Comparison of ENCODE assay signal across 9 cellular contexts in the genomic region with DNA sequence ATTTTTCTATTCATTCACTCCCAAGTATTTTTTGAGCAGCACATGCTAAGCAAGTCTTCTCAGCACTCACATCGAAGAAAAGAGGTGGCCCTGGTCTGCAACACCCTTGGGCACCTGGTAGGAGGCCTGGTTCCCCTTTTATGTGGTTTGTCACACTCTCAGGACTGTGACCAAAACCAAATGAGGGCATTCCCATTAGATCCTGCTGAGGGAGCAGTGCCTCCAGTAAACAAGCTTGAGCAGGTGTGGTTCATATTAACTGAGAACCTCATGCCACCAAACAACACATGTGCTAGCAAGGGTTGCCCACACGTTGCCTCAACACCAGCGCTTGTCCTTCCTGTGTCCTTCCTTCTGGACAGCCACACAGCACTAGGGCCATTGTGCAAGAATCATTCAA. TPM values are rescaled to one million over a fixed set of nuclear protein-coding genes. Genes with fewer than 3 reads are reported as not detected.
DNase-seq lines count a peak whose midpoint lies in the region; ATAC-seq and TF ChIP-seq lines count a peak whose summit lies in the region.
"Had no signal": no experiment of that assay in that cellular context is flagged by ENCODE, and none has a peak within 500 bp of the region (broad histone marks: within the 10 kb centered on the region; RNA-seq: fewer than 3 reads in every experiment).

No MANE protein-coding gene starts in this region.

- DNase-seq in COLO668 (lab: John Stamatoyannopoulos, UW; ENCODE audit: unreplicated experiment): peak; percentile 10
- peak in 2 of 3 donors; percentile 77 to 80 for DNase-seq in Peyer's patch
- DNase-seq in activated T-helper 2 cell treated with anti-CD3 and anti-CD28 coated beads, Interferon-gamma antibody, Interleukin-2, Interleukin-4, amounts not matched to agents 10 μg/mL and 5 μg/mL and 100 μg/mL, durations not matched to agents 14 hours and 24 hours and 36 hours (ENCODE audit: low spot score): no peak
- no peak for DNase-seq in NCI-H2171 treated with DMSO at 0.1 percent for 48 hours (lab: John Stamatoyannopoulos, UW)
- no peak for DNase-seq in MG63
- DNase-seq in activated T-cell treated with anti-CD3 and anti-CD28 coated beads, Interleukin-2, amount 50 U/mL, for 72 hours: no peak

- H3K27me3 Mint-ChIP-seq in activated T-helper 2 cell treated with anti-CD3 and anti-CD28 coated beads, Interferon-gamma antibody, Interleukin-2, Interleukin-4, amounts not matched to agents 10 μg/mL and 5 μg/mL and 100 μg/mL, durations not matched to agents 14 hours and 24 hours and 36 hours (ENCODE audit: low read depth): peaks cover 7% of the 10 kb centered on the region
- H3K27me3 Mint-ChIP-seq in activated T-cell treated with anti-CD3 and anti-CD28 coated beads, Interleukin-2, amount 50 U/mL, for 72 hours (ENCODE audit: low read depth): peaks cover 14% of the 10 kb centered on the region

- no peaks in the 10 kb centered on the region for H3K4me1 Mint-ChIP-seq in activated T-helper 2 cell treated with anti-CD3 and anti-CD28 coated beads, Interferon-gamma antibody, Interleukin-2, Interleukin-4, amounts not matched to agents 10 μg/mL and 5 μg/mL and 100 μg/mL, durations not matched to agents 14 hours and 24 hours and 36 hours (ENCODE audit: low read depth)
- no peaks in the 10 kb centered on the region for H3K4me1 Mint-ChIP-seq in activated T-cell treated with anti-CD3 and anti-CD28 coated beads, Interleukin-2, amount 50 U/mL, for 72 hours (ENCODE audit: low read depth)

- intact Hi-C loops in activated T-helper 2 cell treated with anti-CD3 and anti-CD28 coated beads, Interferon-gamma antibody, Interleukin-2, Interleukin-4, amounts not matched to agents 10 μg/mL and 5 μg/mL and 100 μg/mL, durations not matched to agents 14 hours and 24 hours and 36 hours (cut with micrococcal nuclease): loop anchor here (5.0 kb wide), 1 partner anchor 93 kb away; no protein-coding TSS in a partner anchor

- H3K9me3 ChIP-seq in Peyer's patch: no peaks in the 10 kb centered on the region
- no peaks in the 10 kb centered on the region for H3K9me3 ChIP-seq in MG63

- H3K36me3 ChIP-seq in Peyer's patch: no peaks in the 10 kb centered on the region
- H3K36me3 ChIP-seq in MG63: no peaks in the 10 kb centered on the region

- no peaks in the 10 kb centered on the region for H3K9me3 Mint-ChIP-seq in activated T-helper 2 cell treated with anti-CD3 and anti-CD28 coated beads, Interferon-gamma antibody, Interleukin-2, Interleukin-4, amounts not matched to agents 10 μg/mL and 5 μg/mL and 100 μg/mL, durations not matched to agents 14 hours and 24 hours and 36 hours
- H3K9me3 Mint-ChIP-seq in activated T-cell treated with anti-CD3 and anti-CD28 coated beads, Interleukin-2, amount 50 U/mL, for 72 hours: no peaks in the 10 kb centered on the region

- TF ChIP-seq POLR2A in Peyer's patch (IDR thresholded peaks at IDR 0.05): no peak

- H3K27ac Mint-ChIP-seq in activated T-helper 2 cell treated with anti-CD3 and anti-CD28 coated beads, Interferon-gamma antibody, Interleukin-2, Interleukin-4, amounts not matched to agents 10 μg/mL and 5 μg/mL and 100 μg/mL, durations not matched to agents 14 hours and 24 hours and 36 hours: no peak overlapping the region
- no peak overlapping the region for H3K27ac Mint-ChIP-seq in activated T-cell treated with anti-CD3 and anti-CD28 coated beads, Interleukin-2, amount 50 U/mL, for 72 hours

- no peaks in the 10 kb centered on the region for H3K27me3 ChIP-seq in Peyer's patch
- no peaks in the 10 kb centered on the region for H3K27me3 ChIP-seq in MG63

- H3K4me3 ChIP-seq in Peyer's patch (no peak overlapping the region), MG63 (no peak overlapping the region)
- H3K4me3 ChIP-seq: SK-N-MC had no signal

- ATAC-seq in GM19324 (IDR thresholded peaks at IDR 0.05; ENCODE audit: low FRiP score, unreplicated experiment) (peak; percentile 77), HG03097 (IDR thresholded peaks at IDR 0.05; ENCODE audit: low FRiP score, unreplicated experiment) (peak; percentile 69)
- no peak for ATAC-seq in activated T-cell treated with anti-CD3 and anti-CD28 coated beads, Interleukin-2, amount 50 U/mL, for 72 hours (replicated peaks in 1 of 2)

- TF ChIP-seq CTCF in Peyer's patch (IDR thresholded peaks at IDR 0.05): peak; percentile 22 to 52 (median 40)

- H3K27ac ChIP-seq in Peyer's patch: peak overlapping the region in 1 of 4 donors; percentile 70
- H3K27ac ChIP-seq: SK-N-MC had no signal

- no peaks in the 10 kb centered on the region for H3K36me3 Mint-ChIP-seq in activated T-helper 2 cell treated with anti-CD3 and anti-CD28 coated beads, Interferon-gamma antibody, Interleukin-2, Interleukin-4, amounts not matched to agents 10 μg/mL and 5 μg/mL and 100 μg/mL, durations not matched to agents 14 hours and 24 hours and 36 hours (ENCODE audit: low read depth)
- no peaks in the 10 kb centered on the region for H3K36me3 Mint-ChIP-seq in activated T-cell treated with anti-CD3 and anti-CD28 coated beads, Interleukin-2, amount 50 U/mL, for 72 hours (ENCODE audit: insufficient read depth in 2 of 2)

- H3K4me1 ChIP-seq in Peyer's patch: peaks cover 0 to 6% (median under 1%) of the 10 kb centered on the region in 4 donors

- H3K4me3 Mint-ChIP-seq in activated T-helper 2 cell treated with anti-CD3 and anti-CD28 coated beads, Interferon-gamma antibody, Interleukin-2, Interleukin-4, amounts not matched to agents 10 μg/mL and 5 μg/mL and 100 μg/mL, durations not matched to agents 14 hours and 24 hours and 36 hours (ENCODE audit: low read depth): no peak overlapping the region
- H3K4me3 Mint-ChIP-seq in activated T-cell treated with anti-CD3 and anti-CD28 coated beads, Interleukin-2, amount 50 U/mL, for 72 hours: no peak overlapping the region

RNA-seq across cellular contexts. Expression of a gene that starts 26.9 kb away (rescaled TPM):
- total RNA-seq in Peyer's patch: 10 to 100 TPM; 48.7 to 81.7 (median 60.0) TPM
- total RNA-seq in activated T-helper 2 cell treated with anti-CD3 and anti-CD28 coated beads, Interferon-gamma antibody, Interleukin-2, Interleukin-4, amounts not matched to agents 10 μg/mL and 5 μg/mL and 100 μg/mL, durations not matched to agents 14 hours and 24 hours and 36 hours: 0.23 and 0.80 TPM in 2 replicates
- 4.9 and 7.9 TPM in 2 replicates for total RNA-seq in MG63 (2014; rRNA removed; shearing (Covaris generic); ENCODE audit: low replicate concordance)
- under 1 TPM; 0.19 to 0.44 TPM for total RNA-seq in activated T-cell treated with anti-CD3 and anti-CD28 coated beads, Interleukin-2, amount 50 U/mL, for 72 hours

Comparison
In these comparisons a context has a peak if more than half of its experiments do, and no peak if none do; other contexts are left out.
1. DNase-seq: peak in COLO668 (single experiment) and Peyer's patch (2 of 3); none in activated T-helper 2 cell treated with anti-CD3 and anti-CD28 coated beads, Interferon-gamma antibody, Interleukin-2, Interleukin-4, amounts not matched to agents 10 μg/mL and 5 μg/mL and 100 μg/mL, durations not matched to agents 14 hours and 24 hours and 36 hours (single experiment), NCI-H2171 treated with DMSO at 0.1 percent for 48 hours (single experiment), MG63 (single experiment) and activated T-cell treated with anti-CD3 and anti-CD28 coated beads, Interleukin-2, amount 50 U/mL, for 72 hours (0 of 2).
2. ATAC-seq: peak in GM19324 (single experiment) and HG03097 (single experiment); none in activated T-cell treated with anti-CD3 and anti-CD28 coated beads, Interleukin-2, amount 50 U/mL, for 72 hours (0 of 2).